ENCODE assay signal across 9 cellular contexts in the genomic region with DNA sequence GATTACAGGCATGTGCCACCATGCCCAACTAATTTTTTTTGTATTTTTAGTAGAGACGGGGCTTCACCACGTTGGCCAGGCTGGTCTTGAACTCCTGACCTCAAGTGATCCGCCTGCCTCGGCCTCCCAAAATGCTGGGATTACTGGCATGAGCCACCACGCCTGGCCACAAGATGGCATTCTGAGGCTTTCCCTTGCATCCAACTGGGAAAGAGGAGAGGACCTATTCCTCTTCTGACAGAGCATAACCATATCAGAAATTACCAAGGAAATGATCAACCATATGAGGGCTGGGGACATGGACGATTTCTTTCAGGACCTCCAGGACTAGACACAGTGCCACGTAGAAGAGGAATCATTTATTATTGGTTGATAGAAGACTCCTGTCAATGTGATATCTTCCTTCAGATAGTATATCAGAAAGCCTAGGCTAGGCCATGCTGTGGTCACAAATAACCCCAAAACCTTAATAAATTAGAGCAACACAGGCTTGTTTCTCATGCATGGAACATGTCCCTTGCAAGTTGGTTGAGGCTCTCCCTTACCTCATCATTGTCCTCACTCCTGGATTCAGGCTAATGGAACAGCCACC.
DNase-seq lines count a peak whose midpoint lies in the region; FAIRE-seq and TF ChIP-seq lines count a peak whose summit lies in the region.
"Had no signal": no experiment of that assay in that cellular context is flagged by ENCODE, and none has a peak within 500 bp of the region (broad histone marks: within the 10 kb centered on the region; RNA-seq: fewer than 3 reads in every experiment).

No MANE protein-coding gene starts in this region.

- peaks cover 5% of the 10 kb centered on the region for H3K4me1 Mint-ChIP-seq in endothelial cell (ENCODE audit: unreplicated experiment)
- peaks cover 10% of the 10 kb centered on the region for H3K4me1 Mint-ChIP-seq in nephron
- H3K4me1 Mint-ChIP-seq: memory B cell had no signal

- H3K9me3 Mint-ChIP-seq in endothelial cell (ENCODE audit: unreplicated experiment) (no peaks in the 10 kb centered on the region), nephron (no peaks in the 10 kb centered on the region)

- no peak overlapping the region for H3K4me3 Mint-ChIP-seq in endothelial cell (ENCODE audit: unreplicated experiment)
- H3K4me3 Mint-ChIP-seq in nephron, result no peak overlapping the region
- H3K4me3 Mint-ChIP-seq: memory B cell had no signal

- DNase-seq in D721Med (ENCODE audit: insufficient read length, low spot score), result no peak
- peak; percentile 16 for DNase-seq in NCI-H2171 (lab: John Stamatoyannopoulos, UW)
- peak; percentile 55 for DNase-seq in endothelial cell (ENCODE audit: low spot score)
- DNase-seq in NCI-H1436 (lab: John Stamatoyannopoulos, UW), result no peak
- no peak for DNase-seq in stimulated activated naive CD4-positive, alpha-beta T cell treated with Interleukin-2 at 50 U/mL for 16 hours (lab: John Stamatoyannopoulos, UW)
- DNase-seq in germinal center (ENCODE audit: low spot score), result no peak
- DNase-seq in effector CD4-positive, alpha-beta T cell, result no peak

- H3K36me3 Mint-ChIP-seq in endothelial cell (ENCODE audit: low read depth, unreplicated experiment) (no peaks in the 10 kb centered on the region), nephron (ENCODE audit: low read depth) (no peaks in the 10 kb centered on the region)
- H3K36me3 Mint-ChIP-seq: memory B cell had no signal

- H3K27me3 Mint-ChIP-seq in endothelial cell (ENCODE audit: unreplicated experiment) (no peaks in the 10 kb centered on the region), nephron (ENCODE audit: low read depth) (peaks cover 5% of the 10 kb centered on the region)
- H3K27me3 Mint-ChIP-seq: memory B cell had no signal

- H3K27ac Mint-ChIP-seq in endothelial cell (ENCODE audit: unreplicated experiment), result no peak overlapping the region
- H3K27ac Mint-ChIP-seq in nephron, result no peak overlapping the region
- H3K27ac Mint-ChIP-seq: memory B cell had no signal

- FAIRE-seq in D721Med (lab: Jason Lieb, UNC), result no peak

- TF ChIP-seq CTCF in D721Med (IDR thresholded peaks at IDR 0.05; ENCODE audit: insufficient read depth, missing control alignments), result peak; percentile 13
- TF ChIP-seq CTCF in endothelial cell (IDR thresholded peaks at IDR 0.05; ENCODE audit: unreplicated experiment), result peak; percentile 45
- TF ChIP-seq CTCF in nephron (IDR thresholded peaks at IDR 0.05; ENCODE audit: unreplicated experiment in 3 of 3), result peak; percentile 41 to 60 (median 48)

Comparison
In these comparisons a context has a peak if more than half of its experiments do, and no peak if none do; other contexts are left out.
1. DNase-seq: peak in NCI-H2171 (single experiment) and endothelial cell (single experiment); none in D721Med (single experiment), NCI-H1436 (single experiment), stimulated activated naive CD4-positive, alpha-beta T cell treated with Interleukin-2 at 50 U/mL for 16 hours (single experiment), germinal center (single experiment) and effector CD4-positive, alpha-beta T cell (single experiment).
2. Peak in every context shown above with its lines, with median percentiles within 50 percentile points of each other: CTCF ChIP-seq.